Comparison of ENCODE assay signal across 30 cellular contexts in the genomic region with DNA sequence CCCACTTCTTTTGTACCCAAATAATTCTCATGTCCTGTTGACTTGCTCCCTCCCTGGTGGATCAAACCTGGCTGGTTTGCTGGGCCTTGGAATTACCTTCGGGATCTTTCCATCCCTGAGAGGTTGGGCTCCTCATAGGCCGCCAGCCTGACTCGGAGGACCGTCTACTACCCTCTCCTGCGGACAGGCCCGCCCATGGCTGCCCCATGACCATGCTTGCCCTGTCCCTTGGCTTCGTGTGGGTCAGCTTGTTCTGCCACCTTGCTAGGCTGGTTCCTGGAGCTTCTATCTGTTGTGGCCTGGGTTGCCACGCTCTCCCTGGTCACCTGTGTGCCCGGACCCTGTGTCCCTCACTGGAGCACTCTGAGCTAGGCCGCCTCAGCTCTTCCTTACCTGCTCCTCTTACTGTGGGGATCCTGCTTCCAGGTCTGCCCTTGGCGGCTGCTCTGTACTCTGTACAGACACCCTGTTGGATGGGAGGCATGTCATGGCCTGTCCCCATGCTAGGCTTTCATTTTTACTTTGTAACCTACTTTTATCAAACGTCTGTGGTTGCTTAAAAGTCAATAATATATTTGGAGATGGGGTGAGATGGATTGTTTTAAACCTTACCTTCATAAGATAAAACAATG. TPM values are rescaled to one million over a fixed set of nuclear protein-coding genes. Genes with fewer than 3 reads are reported as not detected.
A peak's percentile ranks its signal among the peaks of the same experiment; 100 is the strongest.
DNase-seq lines count a peak whose midpoint lies in the region; ATAC-seq and TF ChIP-seq lines count a peak whose summit lies in the region.
"Had no signal": no experiment of that assay in that cellular context is flagged by ENCODE, and none has a peak within 500 bp of the region (broad histone marks: within the 10 kb centered on the region; RNA-seq: fewer than 3 reads in every experiment).

No MANE protein-coding gene starts in this region.

- no peak overlapping the region for H3K9ac ChIP-seq in HCT116 (ENCODE audit: low read length)
- no peak overlapping the region for H3K9ac ChIP-seq in trophoblast cell (ENCODE audit: low read length)

- ATAC-seq in HCT116 (no peak), heart right ventricle (peak; percentile 18 to 64 (median 38)), HG02970 (IDR thresholded peaks at IDR 0.05; ENCODE audit: low FRiP score, unreplicated experiment) (no peak)
- no peak for ATAC-seq in activated T-helper 17 cell treated with anti-CD3 and anti-CD28 coated beads, Interleukin-2, amount 50 U/mL, for 72 hours (replicated peaks)
- ATAC-seq: gastrocnemius medialis had no signal

- no peak overlapping the region for H3K4me2 ChIP-seq in HCT116 (ENCODE audit: low read length)
- no peak overlapping the region for H3K4me2 ChIP-seq in trophoblast cell (ENCODE audit: low read length)
- H3K4me2 ChIP-seq: smooth muscle cell had no signal

- H3K27ac ChIP-seq in HCT116 (ENCODE audit: low read depth, low read length) (no peak overlapping the region), heart right ventricle (peak overlapping the region in 9 of 10 donors; percentile 1 to 93 (median 58)), trophoblast cell (ENCODE audit: low read depth, low read length) (no peak overlapping the region)
- H3K27ac ChIP-seq: colonic mucosa, esophagus muscularis mucosa, gastrocnemius medialis, transverse colon, VCaP had no signal

- intact Hi-C loops in HCT116 (cut with micrococcal nuclease) (no loop called here), heart right ventricle (cut with DNase I) (no loop called here)

- no peak overlapping the region for H3K4me3 ChIP-seq in HCT116 (replicated peaks in 1 of 2; ENCODE audit: low read depth in 1 of 2, low read length in 2 of 2)
- H3K4me3 ChIP-seq in heart right ventricle, result no peak overlapping the region
- no peak overlapping the region for H3K4me3 ChIP-seq in trophoblast cell (ENCODE audit: low read depth, low read length)
- H3K4me3 ChIP-seq: colonic mucosa, esophagus muscularis mucosa, gastrocnemius medialis, HAP-1, smooth muscle cell, stomach, transverse colon had no signal

- no peak for TF ChIP-seq RAD21 in HCT116 (IDR thresholded peaks at IDR 0.05; ENCODE audit: low read depth)

- H3K36me3 ChIP-seq in HCT116 (ENCODE audit: control insufficient read depth in 1 of 2, insufficient read depth in 2 of 2, low read length in 2 of 2), result no peaks in the 10 kb centered on the region
- no peaks in the 10 kb centered on the region for H3K36me3 ChIP-seq in heart right ventricle
- H3K36me3 ChIP-seq in trophoblast cell (ENCODE audit: control insufficient read depth in 1 of 2, insufficient read depth in 2 of 2, low read length in 2 of 2), result no peaks in the 10 kb centered on the region
- H3K36me3 ChIP-seq: colonic mucosa, gastrocnemius medialis, HAP-1, stomach, transverse colon had no signal

- H3K27ac Mint-ChIP-seq in activated T-helper 17 cell treated with anti-CD3 and anti-CD28 coated beads, Interleukin-2, amount 50 U/mL, for 72 hours, result peak overlapping the region; percentile 66

- H3K36me3 Mint-ChIP-seq in activated T-helper 17 cell treated with anti-CD3 and anti-CD28 coated beads, Interleukin-2, amount 50 U/mL, for 72 hours (ENCODE audit: low read depth), result no peaks in the 10 kb centered on the region
- H3K36me3 Mint-ChIP-seq: brain had no signal

- TF ChIP-seq CTCF in HCT116 (IDR thresholded peaks at IDR 0.05 in 2 of 3, conservative IDR thresholded peaks at IDR 0.05 in 1 of 3; ENCODE audit: borderline replicate concordance in 1 of 3, insufficient read depth in 1 of 3, low read depth in 2 of 3, low read length in 2 of 3) (no peak), heart right ventricle (IDR thresholded peaks at IDR 0.05) (no peak)

- H3K9me3 Mint-ChIP-seq in activated T-helper 17 cell treated with anti-CD3 and anti-CD28 coated beads, Interleukin-2, amount 50 U/mL, for 72 hours, result peaks cover 4% of the 10 kb centered on the region

- no peaks in the 10 kb centered on the region for H3K79me2 ChIP-seq in HCT116 (ENCODE audit: insufficient read depth, low read length)
- no peaks in the 10 kb centered on the region for H3K79me2 ChIP-seq in trophoblast cell (ENCODE audit: control insufficient read depth, insufficient read depth, low read length, poor library complexity)

- peaks cover 2% of the 10 kb centered on the region for H3K79me1 ChIP-seq in trophoblast cell (ENCODE audit: low read length)

- POLR2A ChIA-PET in HCT116 (lab: Charles Lee), result no interaction called here

- H4K20me1 ChIP-seq in HCT116 (ENCODE audit: insufficient read depth), result no peaks in the 10 kb centered on the region

- H3K4me1 ChIP-seq in HCT116 (ENCODE audit: control insufficient read depth in 1 of 2, insufficient read depth in 2 of 2, low read length in 2 of 2) (no peaks in the 10 kb centered on the region), heart right ventricle (peaks cover 0 to 73% (median 24%) of the 10 kb centered on the region in 9 donors), trophoblast cell (ENCODE audit: control insufficient read depth in 1 of 2, insufficient read depth in 2 of 2, low read length in 2 of 2) (peaks cover 0 to 6% of the 10 kb centered on the region in 2 experiments)
- H3K4me1 ChIP-seq: colonic mucosa had no signal

- no peak overlapping the region for H4K12ac ChIP-seq in trophoblast cell (ENCODE audit: low read depth, low read length)

- H2BK120ac ChIP-seq in trophoblast cell (ENCODE audit: insufficient read depth, low read length, poor library complexity), result peak overlapping the region; percentile 2

- H3K23ac ChIP-seq in trophoblast cell (ENCODE audit: low read length), result no peak overlapping the region

- H3K27me3 ChIP-seq in HCT116 (ENCODE audit: insufficient read depth, low read length), result no peaks in the 10 kb centered on the region
- no peaks in the 10 kb centered on the region for H3K27me3 ChIP-seq in heart right ventricle
- H3K27me3 ChIP-seq in trophoblast cell (ENCODE audit: insufficient read depth, low read length), result no peaks in the 10 kb centered on the region
- H3K27me3 ChIP-seq: colonic mucosa, esophagus muscularis mucosa, gastrocnemius medialis, stomach, transverse colon had no signal

- H2AFZ ChIP-seq in HCT116 (ENCODE audit: low read depth, low read length, poor library complexity, severe bottlenecking), result peak overlapping the region; percentile 8
- no peak overlapping the region for H2AFZ ChIP-seq in trophoblast cell (ENCODE audit: insufficient read depth, low read length, poor library complexity)

- no peaks in the 10 kb centered on the region for H3K9me2 ChIP-seq in HCT116 (ENCODE audit: insufficient read depth)

- H2BK5ac ChIP-seq in trophoblast cell (ENCODE audit: low read depth, low read length, poor library complexity), result no peak overlapping the region

- CTCF ChIA-PET in HCT116 (lab: Charles Lee), result no interaction called here

- peak overlapping the region; percentile 46 for H2BK12ac ChIP-seq in trophoblast cell (ENCODE audit: low read length)

- no peak for TF ChIP-seq POLR2A in HCT116 (IDR thresholded peaks at IDR 0.05; ENCODE audit: borderline replicate concordance, extremely low read depth, insufficient read depth, insufficient read length)

- RAD21 ChIA-PET in HCT116 (lab: Charles Lee; ENCODE audit: low non-redundant PET in 1 of 2, low total read pairs in 2 of 2, uncharacterized antibody in 2 of 2, unreplicated experiment in 2 of 2), result no interaction called here

- WGBS in heart right ventricle, 2 donors, result 49 to 73% methylated on average over 12 of the region's 12 CpGs
- WGBS in trophoblast cell (ENCODE audit: extremely low coverage, insufficient coverage, insufficient read length), result no CpG with 5 or more reads among the region's 12 CpGs

- H4K91ac ChIP-seq in trophoblast cell (ENCODE audit: low read depth, low read length), result peak overlapping the region; percentile 50

- H3K18ac ChIP-seq in trophoblast cell (ENCODE audit: low read length), result peak overlapping the region; percentile 55

- H3K4me1 Mint-ChIP-seq in activated T-helper 17 cell treated with anti-CD3 and anti-CD28 coated beads, Interleukin-2, amount 50 U/mL, for 72 hours, result peaks cover 10% of the 10 kb centered on the region

- DNase-seq in HCT116 (ENCODE audit: low read depth, low spot score), result no peak
- peak in 1 of 2 donors; percentile 49 for DNase-seq in heart right ventricle
- no peak for DNase-seq in trophoblast cell
- DNase-seq in COLO668 (lab: John Stamatoyannopoulos, UW; ENCODE audit: unreplicated experiment), result no peak
- DNase-seq in dedifferentiated amniotic fluid mesenchymal stem cell (ENCODE audit: extremely low spot score), result no peak
- no peak for DNase-seq in GM03348 (ENCODE audit: low spot score)
- DNase-seq: activated CD4-positive, alpha-beta T cell treated with anti-CD3 and anti-CD28 coated beads for 48 hours; activated gamma-delta T cell; activated T-cell treated with anti-CD3 and anti-CD28 coated beads, Interleukin-2, amount 50 U/mL, for 1 hour; colonic mucosa; DMS153; gastrocnemius medialis; hippocampal formation; Karpas-422; NCI-H146; NCI-H510A; nucleus accumbens; OCI-M1; retina; SIG-M5; stimulated activated CD4-positive, alpha-beta T cell treated with anti-CD3 and anti-CD28 coated beads, Interleukin-1b, Interleukin-23, amount 100 ng/mL, for 48 hours; stomach; transverse colon had no signal

- H3K9me3 ChIP-seq in HCT116 (ENCODE audit: control insufficient read depth in 1 of 2, insufficient read depth in 1 of 2, low read depth in 1 of 2, low read length in 2 of 2) (no peaks in the 10 kb centered on the region), heart right ventricle (peaks cover 0 to under 1% (median 0%) of the 10 kb centered on the region in 11 donors), trophoblast cell (ENCODE audit: insufficient read depth, low read depth, low read length) (no peaks in the 10 kb centered on the region)
- H3K9me3 ChIP-seq: colonic mucosa, esophagus muscularis mucosa, gastrocnemius medialis, HAP-1, stomach, transverse colon had no signal

- H3K4me3 Mint-ChIP-seq in activated T-helper 17 cell treated with anti-CD3 and anti-CD28 coated beads, Interleukin-2, amount 50 U/mL, for 72 hours, result no peak overlapping the region
- H3K4me3 Mint-ChIP-seq: brain had no signal

- H3K14ac ChIP-seq in trophoblast cell (ENCODE audit: low read length), result peak overlapping the region; percentile 49

- H4K8ac ChIP-seq in trophoblast cell (ENCODE audit: low read depth, low read length), result no peak overlapping the region

- H3K4ac ChIP-seq in trophoblast cell (ENCODE audit: low read depth, low read length), result peak overlapping the region; percentile 6

- H2AK5ac ChIP-seq in trophoblast cell (ENCODE audit: low read length), result peak overlapping the region; percentile 44

- no TSS peak for BruUV-seq in HCT116 (replicated peaks; lab: Mats Ljungman, UMichigan)

- H3K27me3 Mint-ChIP-seq in activated T-helper 17 cell treated with anti-CD3 and anti-CD28 coated beads, Interleukin-2, amount 50 U/mL, for 72 hours, result peaks cover 11% of the 10 kb centered on the region
- H3K27me3 Mint-ChIP-seq: brain had no signal

TF ChIP-seq in HCT116, 20 proteins besides CTCF, POLR2A, EP300 and RAD21 (continues in another document):
- no peak for TF ChIP-seq SP1 (IDR thresholded peaks at IDR 0.05; ENCODE audit: low read depth)

RNA-seq across cellular contexts. Expression of a gene that starts 29.7 kb away (rescaled TPM):
- 86.6 TPM for total RNA-seq in HCT116 (2021; ENCODE audit: unreplicated experiment)
- polyA plus RNA-seq in HCT116 (2012), result 150 and 161 TPM in 2 replicates
- 1 to 10 TPM; 2.2 to 2.3 TPM for total RNA-seq in activated T-helper 17 cell treated with anti-CD3 and anti-CD28 coated beads, Interleukin-2, amount 50 U/mL, for 72 hours
- total RNA-seq in heart right ventricle, result 1,000 to 10,000 TPM in 9 of 10 donors, 100 to 1,000 TPM in 1; 598 to 2,354 (median 1,687) TPM
- polyA plus RNA-seq in heart right ventricle, result 100 to 1,000 TPM; 437 to 653 TPM
- polyA plus RNA-seq in trophoblast cell (2013), result 83.4 and 89.8 TPM in 2 replicates

Comparison
In these comparisons a context has a peak if more than half of its experiments do, and no peak if none do; other contexts are left out.
1. ATAC-seq: peak in heart right ventricle (8 of 8); none in HCT116 (single experiment), activated T-helper 17 cell treated with anti-CD3 and anti-CD28 coated beads, Interleukin-2, amount 50 U/mL, for 72 hours (single experiment) and HG02970 (single experiment).
2. H3K27ac ChIP-seq: peak in heart right ventricle (9 of 10); none in HCT116 (single experiment) and trophoblast cell (single experiment).
3. RNA of a gene that starts 29.7 kb away (total RNA-seq): 598 to 2,354 TPM in heart right ventricle and 86.6 TPM in HCT116 (single experiment); 2.2 to 2.3 TPM in activated T-helper 17 cell treated with anti-CD3 and anti-CD28 coated beads, Interleukin-2, amount 50 U/mL, for 72 hours; every median in the first group is over 10 times any median in the second.